In genomic region chr15:64507293-64507802, GRCh38 we compare ENCODE assay signal across 7 cellular contexts. TPM values are rescaled to one million over a fixed set of nuclear protein-coding genes. Genes with fewer than 3 reads are reported as not detected.
DNase-seq lines count a peak whose midpoint lies in the region; ATAC-seq, FAIRE-seq and TF ChIP-seq lines count a peak whose summit lies in the region.

No MANE protein-coding gene starts in this region.

- H3K36me3 ChIP-seq in OCI-LY3 (replicated peaks; ENCODE audit: low read depth, low read length) (peaks cover 13% of the 10 kb centered on the region), smooth muscle cell (ENCODE audit: low read depth) (no peaks in the 10 kb centered on the region)

- ATAC-seq in HG02588 (IDR thresholded peaks at IDR 0.05; ENCODE audit: unreplicated experiment), result peak; percentile 59
- no peak for ATAC-seq in HG02623 (IDR thresholded peaks at IDR 0.05; ENCODE audit: unreplicated experiment)

- H3K9ac ChIP-seq in OCI-LY3 (ENCODE audit: low read length) (no peak overlapping the region), smooth muscle cell (ENCODE audit: low read depth) (no peak overlapping the region)

- peak overlapping the region; percentile 30; the same call in 1 of the 2 replicates for H3K4me3 ChIP-seq in OCI-LY3 (ENCODE audit: low read length)
- H3K4me3 ChIP-seq in smooth muscle cell, result no peak overlapping the region

- H3K27me3 ChIP-seq in OCI-LY3 (ENCODE audit: low read depth, low read length) (no peaks in the 10 kb centered on the region), smooth muscle cell (ENCODE audit: low read depth) (no peaks in the 10 kb centered on the region)

- H3K4me2 ChIP-seq in OCI-LY3 (ENCODE audit: low read length) (peak overlapping the region; percentile 68), smooth muscle cell (peak overlapping the region; percentile 49)

- H4K20me1 ChIP-seq in OCI-LY3 (ENCODE audit: insufficient read depth, low read length) (peaks cover 28% of the 10 kb centered on the region), smooth muscle cell (ENCODE audit: low read depth) (peaks cover 99% of the 10 kb centered on the region)

- H3K79me2 ChIP-seq in OCI-LY3 (ENCODE audit: low read length), result peaks cover 29% of the 10 kb centered on the region
- H3K79me2 ChIP-seq in smooth muscle cell (ENCODE audit: low read depth), result peaks cover 61% of the 10 kb centered on the region

- H3K9me3 ChIP-seq in OCI-LY3 (ENCODE audit: insufficient read depth, low read length) (no peaks in the 10 kb centered on the region), smooth muscle cell (replicated peaks; ENCODE audit: low read depth) (no peaks in the 10 kb centered on the region)

- TF ChIP-seq CTCF in OCI-LY3 (IDR thresholded peaks at IDR 0.05; ENCODE audit: low read depth, low read length) (no peak), smooth muscle cell (IDR thresholded peaks at IDR 0.05; ENCODE audit: borderline replicate concordance, insufficient read depth, poor library complexity, severe bottlenecking) (no peak)

- H3K4me1 ChIP-seq in OCI-LY3 (ENCODE audit: low read length) (peaks cover 16% of the 10 kb centered on the region), smooth muscle cell (ENCODE audit: low read depth) (peaks cover 29% of the 10 kb centered on the region)

- DNase-seq in GM12892 (ENCODE audit: insufficient read length) (peak; percentile 43), amniotic epithelial cell (ENCODE audit: low read depth) (peak; percentile 98), iPS-NIHi7 (ENCODE audit: extremely low spot score) (peak; percentile 14), smooth muscle cell (lab: John Stamatoyannopoulos, UW; ENCODE audit: unreplicated experiment) (peak; percentile 34)

- H3K27ac ChIP-seq in OCI-LY3 (ENCODE audit: low read length), result peak overlapping the region; percentile 40
- peak overlapping the region; percentile 71 for H3K27ac ChIP-seq in smooth muscle cell (ENCODE audit: low read depth)

- FAIRE-seq in GM12892 (lab: Jason Lieb, UNC), result peak; percentile 44

- H2AFZ ChIP-seq in OCI-LY3 (ENCODE audit: low read depth, low read length) (no peak overlapping the region), smooth muscle cell (ENCODE audit: low read depth) (no peak overlapping the region)

- peaks cover 19% of the 10 kb centered on the region for H3F3A ChIP-seq in smooth muscle cell (ENCODE audit: low read depth)

- WGBS in smooth muscle cell (ENCODE audit: low lambda C conversion rate), result 9% methylated on average over 3 of the region's 3 CpGs

- no peak for TF ChIP-seq POLR2A in GM12892 (IDR thresholded peaks at IDR 0.05; ENCODE audit: low read depth, low read length)

RNA-seq across cellular contexts. Expression of gene ZNF609, which starts 47.0 kb away (rescaled TPM):
- 13.5 TPM for polyA plus RNA-seq in GM12892 (2012; ENCODE audit: missing spikeins)
- total RNA-seq in smooth muscle cell, result 15.6 and 15.9 TPM in 2 replicates
- 9.9 and 10.7 TPM in 2 replicates for polyA plus RNA-seq in smooth muscle cell

Comparison
In these comparisons a context has a peak if more than half of its experiments do, and no peak if none do; other contexts are left out.
1. DNase-seq: peak in every context shown above with its lines; median percentile 98 in amniotic epithelial cell; 43 in GM12892; 34 in smooth muscle cell; 14 in iPS-NIHi7.